In the genomic region with DNA sequence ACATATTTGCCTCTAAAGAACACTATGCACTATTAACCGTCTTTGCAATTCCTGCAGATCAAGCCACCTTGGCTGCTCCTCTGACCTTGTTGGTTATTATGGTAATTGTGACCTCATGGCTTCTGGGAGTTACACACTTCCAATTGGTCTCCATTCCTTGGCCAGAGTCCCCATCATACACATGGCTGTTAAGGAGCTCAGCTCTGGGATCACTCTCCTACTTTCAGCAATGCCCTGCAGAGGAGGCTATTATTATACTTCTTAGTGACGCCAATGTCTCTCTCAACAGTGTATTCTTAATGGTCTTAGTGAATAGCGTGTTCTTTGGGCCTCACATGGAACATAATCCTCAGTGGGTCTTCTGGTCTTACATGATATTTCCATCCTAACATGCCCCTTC, we compare ENCODE assay signal across 15 cellular contexts. TPM values are rescaled to one million over a fixed set of nuclear protein-coding genes. Genes with fewer than 3 reads are reported as not detected.
DNase-seq lines count a peak whose midpoint lies in the region; ATAC-seq and TF ChIP-seq lines count a peak whose summit lies in the region.
"Had no signal": no experiment of that assay in that cellular context is flagged by ENCODE, and none has a peak within 500 bp of the region (broad histone marks: within the 10 kb centered on the region; RNA-seq: fewer than 3 reads in every experiment).

No MANE protein-coding gene starts in this region.

- H3K36me3 Mint-ChIP-seq in activated T-helper 17 cell treated with anti-CD3 and anti-CD28 coated beads, Interleukin-2, amount 50 U/mL, for 72 hours (ENCODE audit: low read depth), result no peaks in the 10 kb centered on the region
- H3K36me3 Mint-ChIP-seq: CD4-positive, alpha-beta memory T cell had no signal

- no peak for TF ChIP-seq CTCF in heart left ventricle (IDR thresholded peaks at IDR 0.05)
- no peak for TF ChIP-seq CTCF in left ventricle myocardium inferior (IDR thresholded peaks at IDR 0.05; ENCODE audit: borderline replicate concordance)
- TF ChIP-seq CTCF in Panc1 (IDR thresholded peaks at IDR 0.05), result no peak
- TF ChIP-seq CTCF in gastrocnemius medialis (IDR thresholded peaks at IDR 0.05 in 4 of 5, conservative IDR thresholded peaks at IDR 0.05 in 1 of 5), result no peak

- ATAC-seq in heart left ventricle, result peak; percentile 63 to 94 (median 88)
- peak; percentile 32; the same call in 1 of the 2 replicates for ATAC-seq in Panc1
- no peak for ATAC-seq in activated T-helper 17 cell treated with anti-CD3 and anti-CD28 coated beads, Interleukin-2, amount 50 U/mL, for 72 hours (replicated peaks)
- peak; percentile 50 to 67 for ATAC-seq in gastrocnemius medialis
- no peak for ATAC-seq in GM18907 (IDR thresholded peaks at IDR 0.05; ENCODE audit: unreplicated experiment)
- ATAC-seq: HCT116 had no signal

- no peak overlapping the region for H3K27ac ChIP-seq in heart left ventricle
- H3K27ac ChIP-seq in left ventricle myocardium inferior (replicated peaks), result no peak overlapping the region
- no peak overlapping the region for H3K27ac ChIP-seq in Panc1 (ENCODE audit: low read length)
- peak overlapping the region in 2 of 4 donors; percentile 31 to 56 for H3K27ac ChIP-seq in gastrocnemius medialis
- H3K27ac ChIP-seq: GM23248 had no signal

- H3K9me3 Mint-ChIP-seq in activated T-helper 17 cell treated with anti-CD3 and anti-CD28 coated beads, Interleukin-2, amount 50 U/mL, for 72 hours, result no peaks in the 10 kb centered on the region
- H3K9me3 Mint-ChIP-seq: CD4-positive, alpha-beta memory T cell; H9 had no signal

- DNase-seq in heart left ventricle, result peak in 1 of 5 donors; percentile 48
- no peak for DNase-seq in left ventricle myocardium inferior
- DNase-seq in Panc1 (ENCODE audit: low read depth, low spot score), result no peak
- DNase-seq in gastrocnemius medialis, result no peak
- no peak for DNase-seq in DMS79 treated with DMSO at 0.1 percent for 48 hours (lab: John Stamatoyannopoulos, UW)
- DNase-seq: Calu3; CD4-positive, alpha-beta memory T cell; COR-L47; DMS53; DND-41; GM23248; H9 had no signal

- BruUV-seq in Panc1 (replicated peaks; lab: Mats Ljungman, UMichigan), result no TSS peak

- peaks cover 0 to 35% (median 4%) of the 10 kb centered on the region in 9 donors for H3K36me3 ChIP-seq in heart left ventricle
- peaks cover 14% of the 10 kb centered on the region for H3K36me3 ChIP-seq in left ventricle myocardium inferior
- no peaks in the 10 kb centered on the region for H3K36me3 ChIP-seq in Panc1 (ENCODE audit: control insufficient read depth, insufficient read depth, low read length)
- peaks cover 0 to 12% of the 10 kb centered on the region in 2 donors for H3K36me3 ChIP-seq in gastrocnemius medialis

- in situ Hi-C loops in Panc1 (cut with HindIII; ENCODE audit: low pct_unique_long_range_greater_than_20kb, low sequenced_read_pairs) (no loop called here), gastrocnemius medialis (cut with MboI; ENCODE audit: low sequenced_read_pairs in 4 of 4) (loop anchor here in 1 of 4 donors (10.0 kb wide), 1 partner anchor 98 kb away; no protein-coding TSS in a partner anchor)

- POLR2A ChIA-PET in Panc1 (lab: Charles Lee), result no interaction called here

- H3K27me3 ChIP-seq in heart left ventricle, result no peaks in the 10 kb centered on the region
- H3K27me3 ChIP-seq in left ventricle myocardium inferior (ENCODE audit: low read depth), result no peaks in the 10 kb centered on the region
- no peaks in the 10 kb centered on the region for H3K27me3 ChIP-seq in Panc1 (ENCODE audit: control insufficient read depth, insufficient read depth, low read length)
- no peaks in the 10 kb centered on the region for H3K27me3 ChIP-seq in gastrocnemius medialis

- 65 to 83% (median 73%) methylated on average over 3 of the region's 3 CpGs for WGBS in heart left ventricle, 4 donors

- TF ChIP-seq POLR2A in heart left ventricle (IDR thresholded peaks at IDR 0.05), result no peak
- TF ChIP-seq POLR2A in gastrocnemius medialis (IDR thresholded peaks at IDR 0.05), result no peak

- no peaks in the 10 kb centered on the region for H3K27me3 Mint-ChIP-seq in activated T-helper 17 cell treated with anti-CD3 and anti-CD28 coated beads, Interleukin-2, amount 50 U/mL, for 72 hours
- H3K27me3 Mint-ChIP-seq: CD4-positive, alpha-beta memory T cell had no signal

- H3K4me1 Mint-ChIP-seq in activated T-helper 17 cell treated with anti-CD3 and anti-CD28 coated beads, Interleukin-2, amount 50 U/mL, for 72 hours, result peaks cover 7% of the 10 kb centered on the region

- intact Hi-C loops in heart left ventricle (cut with DNase I), result no loop called here
- intact Hi-C loops in left ventricle myocardium inferior (cut with micrococcal nuclease), result no loop called here
- intact Hi-C loops in Panc1 (cut with micrococcal nuclease; ENCODE audit: unreplicated experiment), result no loop called here
- intact Hi-C loops in gastrocnemius medialis (cut with DNase I; ENCODE audit: low total_unique reads), result no loop called here

- H3K27ac Mint-ChIP-seq in activated T-helper 17 cell treated with anti-CD3 and anti-CD28 coated beads, Interleukin-2, amount 50 U/mL, for 72 hours, result peak overlapping the region; percentile 26
- H3K27ac Mint-ChIP-seq: H9 had no signal

- H3K9me3 ChIP-seq in heart left ventricle, result peaks cover 0 to 3% (median 0%) of the 10 kb centered on the region in 12 donors
- no peaks in the 10 kb centered on the region for H3K9me3 ChIP-seq in left ventricle myocardium inferior (replicated peaks)
- no peaks in the 10 kb centered on the region for H3K9me3 ChIP-seq in Panc1 (ENCODE audit: control insufficient read depth, insufficient read depth, low read depth, low read length)
- no peaks in the 10 kb centered on the region for H3K9me3 ChIP-seq in gastrocnemius medialis

- H3K4me3 ChIP-seq in heart left ventricle (no peak overlapping the region), left ventricle myocardium inferior (no peak overlapping the region), Panc1 (ENCODE audit: low read depth in 2 of 2, low read length in 2 of 2) (no peak overlapping the region), gastrocnemius medialis (no peak overlapping the region)
- H3K4me3 ChIP-seq: GM23248 had no signal

- no peak overlapping the region for H3K4me3 Mint-ChIP-seq in activated T-helper 17 cell treated with anti-CD3 and anti-CD28 coated beads, Interleukin-2, amount 50 U/mL, for 72 hours
- H3K4me3 Mint-ChIP-seq: CD4-positive, alpha-beta memory T cell; H9 had no signal

- CTCF ChIA-PET in Panc1 (lab: Charles Lee), result no interaction called here

- H3K4me1 ChIP-seq in heart left ventricle (peaks cover 0 to 9% (median 0%) of the 10 kb centered on the region in 12 donors), left ventricle myocardium inferior (peaks cover 6% of the 10 kb centered on the region), Panc1 (ENCODE audit: control insufficient read depth, insufficient read depth, low read length) (no peaks in the 10 kb centered on the region), gastrocnemius medialis (peaks cover 0 to 5% of the 10 kb centered on the region in 2 donors)

RNA-seq across cellular contexts. Expression of a gene that starts 10.0 kb away (rescaled TPM):
- total RNA-seq in heart left ventricle, result 100 to 1,000 TPM in 4 of 9 donors, 10 to 100 TPM in 5; 85.6 to 189 (median 96.5) TPM
- 10 to 100 TPM; 20.5 to 73.7 TPM for polyA plus RNA-seq in heart left ventricle
- total RNA-seq in left ventricle myocardium inferior, result 106 TPM
- 138 TPM for total RNA-seq in Panc1 (2021; ENCODE audit: unreplicated experiment)
- polyA plus RNA-seq in Panc1 (2012; ENCODE audit: insufficient read length), result 67.5 TPM
- 100 to 1,000 TPM; 123 to 142 TPM for total RNA-seq in activated T-helper 17 cell treated with anti-CD3 and anti-CD28 coated beads, Interleukin-2, amount 50 U/mL, for 72 hours
- 100 to 1,000 TPM; 121 to 241 (median 165) TPM for total RNA-seq in gastrocnemius medialis

Comparison
In these comparisons a context has a peak if more than half of its experiments do, and no peak if none do; other contexts are left out.
1. ATAC-seq: peak in heart left ventricle (4 of 4), Panc1 (single experiment) and gastrocnemius medialis (2 of 2); none in activated T-helper 17 cell treated with anti-CD3 and anti-CD28 coated beads, Interleukin-2, amount 50 U/mL, for 72 hours (single experiment) and GM18907 (single experiment).